Comparison of ENCODE assay signal across 8 cellular contexts in genomic region chr20:16575390-16576140, GRCh38. TPM values are rescaled to one million over a fixed set of nuclear protein-coding genes. Genes with fewer than 3 reads are reported as not detected.
DNase-seq lines count a peak whose midpoint lies in the region; ATAC-seq and TF ChIP-seq lines count a peak whose summit lies in the region.

No MANE protein-coding gene starts in this region.

- H2BK5ac ChIP-seq in IMR-90 (ENCODE audit: low read depth, low read length, poor library complexity, severe bottlenecking): peak overlapping the region; percentile 47

- peak overlapping the region in 4 of 7 donors; percentile 35 to 79 (median 63) for H3K27ac Mint-ChIP-seq in CD14-positive monocyte

- H3K4me3 ChIP-seq in IMR-90 (ENCODE audit: insufficient read depth, low read depth, low read length) (peak overlapping the region; percentile 44), mucosa of stomach (ENCODE audit: low read length) (no peak overlapping the region)

- no peak for TF ChIP-seq RAD21 in IMR-90 (IDR thresholded peaks at IDR 0.05; ENCODE audit: low read length)

- 0 out of 3 replicates have a peak overlapping the region, but pooled peaks have one; percentile 75 for H2BK15ac ChIP-seq in IMR-90 (ENCODE audit: low read depth, low read length)

- H4K20me1 ChIP-seq in IMR-90 (ENCODE audit: insufficient read depth, low read length): no peaks in the 10 kb centered on the region

- peak overlapping the region; percentile 52; the same call in 1 of the 2 replicates for H4K91ac ChIP-seq in IMR-90 (ENCODE audit: insufficient read depth, low read depth, low read length)

- TF ChIP-seq CTCF in CD14-positive monocyte (IDR thresholded peaks at IDR 0.05) (no peak), IMR-90 (conservative IDR thresholded peaks at IDR 0.05; ENCODE audit: low read depth, low read length) (no peak)

- peaks cover 5% of the 10 kb centered on the region; the same call in 1 of the 2 replicates for H3K9me1 ChIP-seq in IMR-90 (ENCODE audit: insufficient read depth, low read length)

- DNase-seq in CD14-positive monocyte (ENCODE audit: low spot score) (no peak), IMR-90 (no peak), caudate nucleus (lab: John Stamatoyannopoulos, UW) (peak in 2 of 61 donors; percentile 32 to 43), NCI-H226 (no peak), Kasumi-1 (lab: John Stamatoyannopoulos, UW) (no peak)

- dilution Hi-C loops in IMR-90 (cut with HindIII; ENCODE audit: low sequenced_read_pairs, unreplicated experiment): no loop called here

- H3K79me1 ChIP-seq in IMR-90 (ENCODE audit: low read depth in 1 of 2, low read length in 2 of 2): peaks cover 7 to 13% of the 10 kb centered on the region in 2 experiments; a peak in 2 of 4 replicates

- CTCF ChIA-PET in IMR-90 (lab: Yijun Ruan, JAX): no interaction called here

- no peaks in the 10 kb centered on the region for H3K9me3 ChIP-seq in IMR-90 (ENCODE audit: control insufficient read depth, insufficient read depth, low read length)
- H3K9me3 ChIP-seq in mucosa of stomach (ENCODE audit: control insufficient read depth, low read length): no peaks in the 10 kb centered on the region

- H2AK5ac ChIP-seq in IMR-90 (ENCODE audit: low read depth, low read length): no peak overlapping the region

- H4K8ac ChIP-seq in IMR-90 (ENCODE audit: low read depth in 2 of 2, low read length in 2 of 2): peak overlapping the region; percentile 44 to 84; a peak in 3 of 4 replicates

- WGBS in IMR-90 (ENCODE audit: extremely low coverage in 2 of 2, insufficient read length in 1 of 2), 2 experiments: 60% methylated on average over 4 of the region's 18 CpGs; no CpG with 5 or more reads in 1 of the 2 experiments

- H3K36me3 Mint-ChIP-seq in CD14-positive monocyte: no peaks in the 10 kb centered on the region

- TF ChIP-seq POLR2A in IMR-90 (IDR thresholded peaks at IDR 0.05; ENCODE audit: low read depth, low read length): no peak

- H3K9ac ChIP-seq in IMR-90 (ENCODE audit: low read depth, low read length) (peak overlapping the region; percentile 36), mucosa of stomach (ENCODE audit: low read length) (peak overlapping the region; percentile 40)

- peak overlapping the region; percentile 62; the same call in 1 of the 2 replicates for H2BK120ac ChIP-seq in IMR-90 (ENCODE audit: low read depth, low read length)

- peaks cover 36% of the 10 kb centered on the region for H3K4me1 Mint-ChIP-seq in CD14-positive monocyte

- peak overlapping the region; percentile 65 for H3K4ac ChIP-seq in IMR-90 (ENCODE audit: low read depth, low read length)

- peaks cover 0 to 4% (median 0%) of the 10 kb centered on the region in 3 donors for H3K27me3 Mint-ChIP-seq in CD14-positive monocyte (ENCODE audit: low read depth in 3 of 3)

- peak overlapping the region; percentile 26; the same call in 1 of the 2 replicates for H3K18ac ChIP-seq in IMR-90 (ENCODE audit: low read depth, low read length)

- H3K56ac ChIP-seq in IMR-90 (ENCODE audit: extremely low read depth, insufficient read depth, low read length): no peak overlapping the region

- in situ Hi-C loops in IMR-90 (cut with MboI; ENCODE audit: low sequenced_read_pairs): no loop called here

- H3K9me3 Mint-ChIP-seq in CD14-positive monocyte: peaks cover 0 to 3% (median 0%) of the 10 kb centered on the region in 7 donors

- peak overlapping the region; percentile 86 to 94 for H3K4me3 Mint-ChIP-seq in CD14-positive monocyte

- peak overlapping the region; percentile 36; the same call in 1 of the 2 replicates for H4K5ac ChIP-seq in IMR-90 (ENCODE audit: low read depth, low read length)

- POLR2A ChIA-PET in IMR-90 (lab: Charles Lee; ENCODE audit: unreplicated experiment): no interaction called here

- peak overlapping the region; percentile 39; the same call in 1 of the 2 replicates for H2BK20ac ChIP-seq in IMR-90 (ENCODE audit: low read depth, low read length)

- peak overlapping the region; percentile 97 for H2AFZ ChIP-seq in IMR-90 (replicated peaks; ENCODE audit: low read length, poor library complexity)

- H3K27me3 ChIP-seq in IMR-90 (ENCODE audit: control insufficient read depth, insufficient read depth, low read length): no peaks in the 10 kb centered on the region
- no peaks in the 10 kb centered on the region for H3K27me3 ChIP-seq in mucosa of stomach (ENCODE audit: control insufficient read depth, insufficient read depth, low read length)

- peak overlapping the region; percentile 44 for H2AK9ac ChIP-seq in IMR-90 (replicated peaks; ENCODE audit: low read depth, low read length, poor library complexity)

- H3K27ac ChIP-seq in IMR-90 (ENCODE audit: insufficient read depth, low read length) (no peak overlapping the region), caudate nucleus (ENCODE audit: low read depth, low read length) (peak overlapping the region; percentile 11)

- H3K4me2 ChIP-seq in IMR-90 (ENCODE audit: low read depth, low read length): peak overlapping the region; percentile 94

- H3K36me3 ChIP-seq in IMR-90 (ENCODE audit: control insufficient read depth, insufficient read depth, low read length) (no peaks in the 10 kb centered on the region), mucosa of stomach (ENCODE audit: control insufficient read depth, insufficient read depth, low read length) (no peaks in the 10 kb centered on the region)

- peak overlapping the region; percentile 76 for H3K14ac ChIP-seq in IMR-90 (replicated peaks; ENCODE audit: low read depth, low read length)

- intact Hi-C loops in CD14-positive monocyte (cut with micrococcal nuclease) (loop anchor here in 1 of 2 donors (2.0 kb wide), 1 partner anchor 153 kb away; no protein-coding TSS in a partner anchor), IMR-90 (cut with micrococcal nuclease) (loop anchor here (10.0 kb wide), 1 partner anchor 159 kb away; the partner anchor contains the start of gene SNRPB2)

- no peak; the same call in 1 of the 2 replicates for ATAC-seq in IMR-90 (ENCODE audit: low read depth)
- ATAC-seq in HG03280 (IDR thresholded peaks at IDR 0.05; ENCODE audit: unreplicated experiment): no peak
- ATAC-seq in HG02610 (IDR thresholded peaks at IDR 0.05; ENCODE audit: unreplicated experiment): no peak

- peak overlapping the region; percentile 79; the same call in 1 of the 2 replicates for H3K23ac ChIP-seq in IMR-90 (ENCODE audit: low read depth, low read length)

- BruUV-seq in IMR-90 (replicated peaks; lab: Mats Ljungman, UMichigan): no TSS peak

- H3K4me1 ChIP-seq in IMR-90 (ENCODE audit: control insufficient read depth, insufficient read depth, low read length) (peaks cover 13% of the 10 kb centered on the region), mucosa of stomach (ENCODE audit: control insufficient read depth, insufficient read depth, low read length) (peaks cover 28% of the 10 kb centered on the region)

TF ChIP-seq in IMR-90, 13 proteins besides CTCF, POLR2A, EP300 and RAD21:
- TF ChIP-seq FOS (IDR thresholded peaks at IDR 0.05; ENCODE audit: low read depth, low read length) (no peak), CHD1 (IDR thresholded peaks at IDR 0.05; ENCODE audit: low read depth, low read length) (no peak), ELK1 (IDR thresholded peaks at IDR 0.05; ENCODE audit: borderline replicate concordance, low read depth, low read length) (no peak), MXI1 (IDR thresholded peaks at IDR 0.05; ENCODE audit: borderline replicate concordance, low read depth, low read length) (no peak), MAFK (IDR thresholded peaks at IDR 0.05; ENCODE audit: low read depth, low read length) (no peak)

RNA-seq across cellular contexts. Expression of gene KIF16B, which starts 2.3 kb away (rescaled TPM):
- polyA plus RNA-seq in CD14-positive monocyte (1 to 10 TPM in 1 of 2 donors, under 1 TPM in 1; 0.89 to 2.8 TPM), IMR-90 (2012; rRNA removed) (3.3 and 4.7 TPM in 2 replicates)
- total RNA-seq in IMR-90 (2012; rRNA removed): 10.0 and 10.6 TPM in 2 replicates
- 1.5 and 2.0 TPM in 2 replicates for polyA plus RNA-seq in IMR-90 (2012; cell fraction: cytosol; rRNA removed)
- polyA plus RNA-seq in IMR-90 (2012; cell fraction: nucleus; rRNA removed; ENCODE audit: low replicate concordance): 3.1 and 10.6 TPM in 2 replicates
